31 cellular contexts compared by ENCODE assay signal in genomic region chr18:48754559-48754958, GRCh38.
"Had no signal": no experiment of that assay in that cellular context is flagged by ENCODE, and none has a peak within 500 bp of the region (broad histone marks: within the 10 kb centered on the region; RNA-seq: fewer than 3 reads in every experiment).

No MANE protein-coding gene starts in this region.

- H3K9me3 Mint-ChIP-seq: activated CD4-positive, alpha-beta memory T cell treated with anti-CD3 and anti-CD28 coated beads for 36 hours; activated CD4-positive, alpha-beta T cell treated with anti-CD3 and anti-CD28 coated beads, Interleukin-2, amount 10 ng/mL, durations not matched to agents 24 days and 14 days; activated naive CD4-positive, alpha-beta T cell treated with anti-CD3 and anti-CD28 coated beads, Interleukin-2, amount 10 ng/mL, durations not matched to agents 7 days and 5 days; activated naive CD8-positive, alpha-beta T cell treated with anti-CD3 and anti-CD28 coated beads, Interleukin-2, amount 10 ng/mL, durations not matched to agents 7 days and 5 days; natural killer cell; neural progenitor cell; T-helper 1 cell treated with Interleukin-12 subunit alpha and Interleukin-12 subunit beta and Interleukin-4 antibody, amounts not matched to agents 30 μg/mL and 1 μg/mL, for 36 hours had no signal

- H3K27me3 ChIP-seq: ascending aorta, gastroesophageal sphincter, hepatocyte, neural progenitor cell, right atrium auricular region had no signal

- H3K79me2 ChIP-seq: hepatocyte, parathyroid adenoma had no signal

- H3K36me3 Mint-ChIP-seq: activated CD4-positive, alpha-beta memory T cell treated with anti-CD3 and anti-CD28 coated beads for 36 hours; activated naive CD4-positive, alpha-beta T cell treated with anti-CD3 and anti-CD28 coated beads, Interleukin-2, amount 10 ng/mL, durations not matched to agents 7 days and 5 days; activated naive CD8-positive, alpha-beta T cell treated with anti-CD3 and anti-CD28 coated beads, Interleukin-2, amount 10 ng/mL, durations not matched to agents 7 days and 5 days; natural killer cell had no signal

- DNase-seq: activated CD4-positive, alpha-beta memory T cell treated with anti-CD3 and anti-CD28 coated beads for 36 hours; activated CD4-positive, alpha-beta T cell treated with anti-CD3 and anti-CD28 coated beads, Interleukin-2, amount 10 ng/mL, durations not matched to agents 24 days and 14 days; activated CD8-positive, alpha-beta memory T cell treated with anti-CD3 and anti-CD28 coated beads, Interleukin-2, amount 50 U/mL, for 4 hours; activated gamma-delta T cell; activated naive CD4-positive, alpha-beta T cell treated with anti-CD3 and anti-CD28 coated beads, Interleukin-2, amount 10 ng/mL, durations not matched to agents 7 days and 5 days; activated naive CD8-positive, alpha-beta T cell treated with anti-CD3 and anti-CD28 coated beads, Interleukin-2, amount 10 ng/mL, durations not matched to agents 7 days and 5 days; activated T-cell treated with anti-CD3 and anti-CD28 coated beads, Interleukin-2, amount 50 U/mL, for 1 hour; cortex of kidney; islet precursor cell; left colon; mesendoderm; natural killer cell; occipital lobe; stimulated activated CD4-positive, alpha-beta T cell treated with anti-CD3 and anti-CD28 coated beads, Interleukin-15, amount 100 ng/mL, for 24 hours; stimulated activated CD4-positive, alpha-beta T cell treated with anti-CD3 and anti-CD28 coated beads, Interleukin-2, amount 100 ng/mL, for 24 hours; stimulated activated naive CD8-positive, alpha-beta T cell treated with anti-CD3 and anti-CD28 coated beads, Interleukin-15, Interleukin-2, amounts not matched to agents 100 U/mL and 50 U/mL, for 24 hours; T1000; trophoblast cell; WERI-Rb-1 had no signal

- H2AFZ ChIP-seq: hepatocyte, neural progenitor cell, parathyroid adenoma had no signal

- H3K4me1 ChIP-seq: parathyroid adenoma had no signal

- FAIRE-seq: endothelial cell of umbilical vein, urothelium cell line had no signal

- H3K27ac Mint-ChIP-seq: activated CD4-positive, alpha-beta memory T cell treated with anti-CD3 and anti-CD28 coated beads for 36 hours; activated CD4-positive, alpha-beta T cell treated with anti-CD3 and anti-CD28 coated beads, Interleukin-2, amount 10 ng/mL, durations not matched to agents 24 days and 14 days; activated naive CD4-positive, alpha-beta T cell treated with anti-CD3 and anti-CD28 coated beads, Interleukin-2, amount 10 ng/mL, durations not matched to agents 7 days and 5 days; activated naive CD8-positive, alpha-beta T cell treated with anti-CD3 and anti-CD28 coated beads, Interleukin-2, amount 10 ng/mL, durations not matched to agents 7 days and 5 days; natural killer cell; neural progenitor cell; T-helper 1 cell treated with Interleukin-12 subunit alpha and Interleukin-12 subunit beta and Interleukin-4 antibody, amounts not matched to agents 30 μg/mL and 1 μg/mL, for 36 hours had no signal

- H3K4me2 ChIP-seq: hepatocyte, neural progenitor cell had no signal

- H3K4me3 ChIP-seq: ascending aorta, gastroesophageal sphincter, hepatocyte, neural progenitor cell, psoas muscle, right atrium auricular region, thoracic aorta had no signal

- H3K27me3 Mint-ChIP-seq: activated CD4-positive, alpha-beta memory T cell treated with anti-CD3 and anti-CD28 coated beads for 36 hours; brain had no signal

- H3K9ac ChIP-seq: neural progenitor cell, parathyroid adenoma had no signal

- H3K36me3 ChIP-seq: neural progenitor cell had no signal

- ATAC-seq: gastroesophageal sphincter; left colon; natural killer cell; stimulated activated naive CD8-positive, alpha-beta T cell treated with anti-CD3 and anti-CD28 coated beads, Interleukin-15, Interleukin-2, amounts not matched to agents 100 U/mL and 50 U/mL, for 24 hours had no signal

- H3K4me3 Mint-ChIP-seq: activated CD4-positive, alpha-beta memory T cell treated with anti-CD3 and anti-CD28 coated beads for 36 hours; activated CD4-positive, alpha-beta T cell treated with anti-CD3 and anti-CD28 coated beads, Interleukin-2, amount 10 ng/mL, durations not matched to agents 24 days and 14 days; activated naive CD4-positive, alpha-beta T cell treated with anti-CD3 and anti-CD28 coated beads, Interleukin-2, amount 10 ng/mL, durations not matched to agents 7 days and 5 days; activated naive CD8-positive, alpha-beta T cell treated with anti-CD3 and anti-CD28 coated beads, Interleukin-2, amount 10 ng/mL, durations not matched to agents 7 days and 5 days; brain; natural killer cell; neural progenitor cell; T-helper 1 cell treated with Interleukin-12 subunit alpha and Interleukin-12 subunit beta and Interleukin-4 antibody, amounts not matched to agents 30 μg/mL and 1 μg/mL, for 36 hours had no signal

- H3K27ac ChIP-seq: ascending aorta, hepatocyte, neural progenitor cell, parathyroid adenoma, psoas muscle, right atrium auricular region, thoracic aorta, WERI-Rb-1 had no signal

- H3K9me3 ChIP-seq: ascending aorta, gastroesophageal sphincter, psoas muscle, right atrium auricular region, thoracic aorta had no signal

- H3K4me1 Mint-ChIP-seq: activated CD4-positive, alpha-beta T cell treated with anti-CD3 and anti-CD28 coated beads, Interleukin-2, amount 10 ng/mL, durations not matched to agents 24 days and 14 days; activated naive CD4-positive, alpha-beta T cell treated with anti-CD3 and anti-CD28 coated beads, Interleukin-2, amount 10 ng/mL, durations not matched to agents 7 days and 5 days had no signal
